ENCODE assay signal across 7 cellular contexts in the genomic region with DNA sequence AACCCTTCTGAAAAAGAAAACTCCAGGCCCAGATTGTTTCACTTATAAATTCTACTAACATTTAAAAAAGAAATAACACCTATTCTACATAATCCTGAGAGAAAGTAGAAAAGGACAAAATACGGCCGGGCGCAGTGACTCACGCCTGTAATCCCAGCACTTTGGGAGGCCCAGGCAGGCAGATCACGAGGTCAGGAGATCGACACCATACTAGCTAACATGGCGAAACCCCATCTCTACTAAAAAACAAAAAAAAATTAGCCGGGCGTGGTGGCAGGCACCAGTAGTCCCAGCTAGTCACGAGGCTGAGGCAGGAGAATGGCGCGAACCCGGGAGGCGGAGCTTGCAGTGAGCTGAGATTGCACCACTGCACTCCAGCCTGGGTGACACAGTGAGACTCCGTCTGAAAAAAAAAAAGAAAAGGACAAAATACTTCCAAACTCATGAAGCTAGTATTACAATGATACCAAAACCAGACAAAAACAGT. TPM values are rescaled to one million over a fixed set of nuclear protein-coding genes. Genes with fewer than 3 reads are reported as not detected.
DNase-seq lines count a peak whose midpoint lies in the region; TF ChIP-seq lines count a peak whose summit lies in the region.
"Not testable (repeated sequence)": the region's sequence is repeated elsewhere in the genome, so short reads cannot be mapped to it uniquely, and the experiment has no call there.

No MANE protein-coding gene starts in this region.

- not testable (repeated sequence) for H3K4me1 ChIP-seq in cardiac muscle cell (ENCODE audit: low read depth); smooth muscle cell (ENCODE audit: low read depth)

- H3K4me3 ChIP-seq in NB4 (ENCODE audit: low read depth, low read length) (peak overlapping the region; percentile 91), cardiac muscle cell (peak overlapping the region; percentile 9)
- not testable (repeated sequence) for H3K4me3 ChIP-seq in smooth muscle cell

- H3K27me3 ChIP-seq in cardiac muscle cell; smooth muscle cell (ENCODE audit: low read depth): not testable (repeated sequence)

- H3K36me3 Mint-ChIP-seq in brain (peaks cover 86% of the 10 kb centered on the region), nephron progenitor cell (ENCODE audit: low read depth) (peaks cover 56% of the 10 kb centered on the region)

- not testable (repeated sequence) for H3K4me1 Mint-ChIP-seq in brain, nephron progenitor cell

- H3K4me2 ChIP-seq in smooth muscle cell = peak overlapping the region; percentile 20

- H4K20me1 ChIP-seq in smooth muscle cell (ENCODE audit: low read depth) = not testable (repeated sequence)

- not testable (repeated sequence) for H3K27me3 Mint-ChIP-seq in brain; nephron progenitor cell (ENCODE audit: low read depth, poor library complexity)

- H3K9me3 ChIP-seq in cardiac muscle cell (ENCODE audit: low read depth); smooth muscle cell (replicated peaks; ENCODE audit: low read depth): not testable (repeated sequence)

- not testable (repeated sequence) for H3K9ac ChIP-seq in smooth muscle cell (ENCODE audit: low read depth)

- not testable (repeated sequence) for H2AFZ ChIP-seq in smooth muscle cell (ENCODE audit: low read depth)

- H3K27ac ChIP-seq in cardiac muscle cell; smooth muscle cell (ENCODE audit: low read depth): not testable (repeated sequence)

- H3K79me2 ChIP-seq in smooth muscle cell (ENCODE audit: low read depth) = peaks cover 54% of the 10 kb centered on the region

- not testable (repeated sequence) for H3K36me3 ChIP-seq in cardiac muscle cell; smooth muscle cell (ENCODE audit: low read depth)

- H3K9me3 Mint-ChIP-seq in brain = peaks cover 33 to 78% (median 42%) of the 10 kb centered on the region in 5 experiments
- H3K9me3 Mint-ChIP-seq in nephron progenitor cell = peaks cover 66% of the 10 kb centered on the region

- peak; percentile 31 for TF ChIP-seq POLR2A in NB4 (IDR thresholded peaks at IDR 0.05; ENCODE audit: extremely low read depth, insufficient read length)

- not testable (repeated sequence) for H3F3A ChIP-seq in smooth muscle cell (ENCODE audit: low read depth)

- WGBS in smooth muscle cell (ENCODE audit: low lambda C conversion rate) = 52% methylated on average over 15 of the region's 15 CpGs

- DNase-seq in ELF-1 (ENCODE audit: low read depth, low spot score) = peak; percentile 81
- DNase-seq in NB4 (ENCODE audit: low read depth) = peak; percentile 87
- DNase-seq in SIG-M5 (lab: John Stamatoyannopoulos, UW) = peak; percentile 39
- not testable (repeated sequence) for DNase-seq in cardiac muscle cell (ENCODE audit: low read depth in 1 of 2, low spot score in 1 of 2); nephron progenitor cell; smooth muscle cell (lab: John Stamatoyannopoulos, UW; ENCODE audit: unreplicated experiment)

- peak overlapping the region in 3 of 5 experiments; percentile 13 to 74 (median 66) for H3K4me3 Mint-ChIP-seq in brain
- H3K4me3 Mint-ChIP-seq in nephron progenitor cell = peak overlapping the region; percentile 57

- H3K27ac Mint-ChIP-seq in brain (peak overlapping the region in 2 of 5 experiments; percentile 78 to 88), nephron progenitor cell (peak overlapping the region; percentile 84)

- TF ChIP-seq CTCF in NB4 (IDR thresholded peaks at IDR 0.05; ENCODE audit: low read depth, low read length); brain (conservative IDR thresholded peaks at IDR 0.05); cardiac muscle cell (IDR thresholded peaks at IDR 0.05; ENCODE audit: low read depth, low read length); nephron progenitor cell (IDR thresholded peaks at IDR 0.05); smooth muscle cell (IDR thresholded peaks at IDR 0.05; ENCODE audit: borderline replicate concordance, insufficient read depth, poor library complexity, severe bottlenecking): not testable (repeated sequence)

RNA-seq across cellular contexts. Expression of a gene that starts 19.1 kb away (rescaled TPM):
- polyA plus RNA-seq in brain (ENCODE audit: insufficient read depth, low read depth, low replicate concordance) = 10.9 TPM
- total RNA-seq in cardiac muscle cell = 20.3 and 34.0 TPM in 2 replicates
- polyA plus RNA-seq in cardiac muscle cell = 16.3 and 27.0 TPM in 2 replicates
- 43.5 and 57.8 TPM in 2 replicates for total RNA-seq in smooth muscle cell
- 9.3 and 10.0 TPM in 2 replicates for polyA plus RNA-seq in smooth muscle cell
